Comparison of ENCODE assay signal across 8 cellular contexts in the genomic region with DNA sequence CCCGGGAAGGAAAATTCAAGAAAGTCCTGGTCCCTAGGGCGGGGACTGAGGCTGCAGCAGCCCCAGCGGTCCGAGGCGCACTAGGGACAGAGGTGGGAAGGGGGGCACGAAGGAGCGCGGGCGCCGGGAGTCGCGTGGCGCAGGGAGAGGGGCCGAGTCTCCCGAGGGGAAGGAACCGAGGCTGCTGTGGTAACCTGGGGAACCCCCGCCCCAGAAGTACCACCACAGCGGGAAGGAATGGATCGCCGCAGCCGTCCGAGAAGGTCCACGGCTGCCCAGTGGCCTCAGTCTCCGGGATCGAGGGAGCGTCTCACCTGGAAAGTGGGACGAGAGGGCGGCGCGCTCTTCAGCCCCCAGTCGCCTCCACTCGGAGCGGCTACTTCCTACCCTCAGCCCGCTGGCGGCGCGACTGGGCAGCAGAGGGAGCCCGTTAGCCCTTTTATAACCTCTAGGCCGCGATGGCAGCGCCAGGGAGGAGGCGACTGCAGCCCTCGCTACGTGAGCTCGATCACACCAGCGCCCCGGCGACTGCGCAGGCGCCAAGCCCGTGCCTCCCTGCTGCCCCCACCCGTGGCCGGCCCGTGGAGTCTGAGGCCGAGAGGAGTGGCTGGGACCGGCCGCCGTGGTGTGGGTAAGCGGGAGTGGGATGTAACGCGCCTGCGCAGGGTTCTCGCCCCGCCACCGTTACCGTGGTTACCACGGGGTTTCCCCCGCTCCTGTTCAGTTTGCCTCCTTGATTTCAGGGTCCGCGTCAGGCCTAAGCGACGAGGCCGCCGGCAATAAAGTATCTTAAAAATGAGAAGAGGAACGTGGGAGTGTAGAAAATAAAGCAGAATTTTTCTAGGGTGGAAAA. TPM values are rescaled to one million over a fixed set of nuclear protein-coding genes. Genes with fewer than 3 reads are reported as not detected.
DNase-seq lines count a peak whose midpoint lies in the region; ATAC-seq, FAIRE-seq and TF ChIP-seq lines count a peak whose summit lies in the region.

Gene P4HA1 (minus strand): TSS at position 415 of the 853 bp plus-strand sequence. CDS start 21,983 bp downstream, outside the sequence.

- no peaks in the 10 kb centered on the region; the same call in 1 of the 2 replicates for H3K23me2 ChIP-seq in H1 (ENCODE audit: low read depth, low read length)

- FAIRE-seq in H1 (lab: Jason Lieb, UNC) = no peak

- TF ChIP-seq RAD21 in H1 (IDR thresholded peaks at IDR 0.05 in 1 of 2, conservative IDR thresholded peaks at IDR 0.05 in 1 of 2; ENCODE audit: low read depth in 2 of 2, low read length in 2 of 2) = peak; percentile 57 to 71

- peak within 1 kb of the TSS; percentile 23 for H4K91ac ChIP-seq in H1 (replicated peaks; ENCODE audit: insufficient read length, low read length)

- peak within 1 kb of the TSS; percentile 81 for H3K18ac ChIP-seq in H1 (ENCODE audit: extremely low read depth, low read length)

- CTCF ChIA-PET in Calu3 (lab: Charles Lee) = interaction anchor here (0.6 to 1.8 kb wide), 8 partner anchors 15 to 649 kb away, joined by 3 to 9 read pairs (median 4); partner anchors contain the start of genes ECD, FAM149B1 and NUDT13
- CTCF ChIA-PET in H1 (lab: Charles Lee; ENCODE audit: partially characterized antibody) = interaction anchor here (0.7 to 6.9 kb wide), 9 partner anchors 12 to 681 kb away, joined by 3 to 41 read pairs (median 4); partner anchors contain the start of gene NUDT13

- H4K8ac ChIP-seq in H1 (ENCODE audit: extremely low read depth, insufficient read depth, low read length) = peak within 1 kb of the TSS; percentile 97

- H3K79me2 ChIP-seq in H1 (ENCODE audit: control insufficient read depth in 1 of 2, insufficient read depth in 2 of 2, low read length in 2 of 2) = peaks cover 0 to 30% of the 10 kb centered on the region in 2 experiments; a peak in 3 of 4 replicates

- peak within 1 kb of the TSS; percentile 81 for H3K56ac ChIP-seq in H1 (replicated peaks; ENCODE audit: insufficient read length, low read depth, low read length)

- H3K4ac ChIP-seq in H1 (replicated peaks; ENCODE audit: insufficient read length, low read depth, low read length) = no peak within 1 kb of the TSS

- H3K4me3 Mint-ChIP-seq in Calu3 (ENCODE audit: low read depth, unreplicated experiment) = peak within 1 kb of the TSS; percentile 95

- no peak within 1 kb of the TSS for H2AK5ac ChIP-seq in H1 (ENCODE audit: low read depth, low read length)

- intact Hi-C loops in Calu3 (cut with micrococcal nuclease; ENCODE audit: unreplicated experiment) = loop anchor here (2.0 kb wide), 1 partner anchor 62 kb away; no protein-coding TSS in a partner anchor

- H3K9me3 Mint-ChIP-seq in Calu3 (ENCODE audit: low read depth, unreplicated experiment) = no peaks in the 10 kb centered on the region

- H3K4me3 ChIP-seq in H1 (ENCODE audit: extremely low read depth in 1 of 4, insufficient read depth in 2 of 4, low read depth in 3 of 4, low read length in 4 of 4) = peak within 1 kb of the TSS; percentile 50 to 89 (median 78)

- peak within 1 kb of the TSS; percentile 51; the same call in 1 of the 2 replicates for H2BK12ac ChIP-seq in H1 (ENCODE audit: low read depth, low read length)

- DNase-seq in Calu3 (peak; percentile 98), HUDEP-2 (lab: John Stamatoyannopoulos, UW; ENCODE audit: unreplicated experiment in 76 of 76) (peak; percentile 52 to 98 (median 93)), NOMO-1 treated with dmso at 0.1 percent for 144 hours (lab: John Stamatoyannopoulos, UW; ENCODE audit: unreplicated experiment) (peak; percentile 96), H1 (ENCODE audit: low read depth in 1 of 2, low spot score in 2 of 2) (peak; percentile 85 to 97), mesenteric fat pad (ENCODE audit: low spot score) (peak; percentile 100)
- DNase-seq in activated CD8-positive, alpha-beta memory T cell treated with anti-CD3 and anti-CD28 coated beads for 48 hours (ENCODE audit: low read depth in 2 of 3, low spot score in 2 of 3) = peak; percentile 97 to 100 (median 98)
- DNase-seq in stimulated activated CD8-positive, alpha-beta memory T cell treated with anti-CD3 and anti-CD28 coated beads, Interleukin-15, amount 100 ng/mL, for 24 hours (ENCODE audit: low read depth) = peak; percentile 95

- H3K36me3 Mint-ChIP-seq in Calu3 (ENCODE audit: insufficient read depth, unreplicated experiment) = peaks cover 33% of the 10 kb centered on the region

- WGBS in H1 (ENCODE audit: extremely low coverage in 1 of 2, insufficient coverage in 1 of 2, insufficient read length in 1 of 2, insufficient replicate concordance in 2 of 2, low coverage in 1 of 2, low lambda C conversion rate in 2 of 2, missing lambda C conversion rate in 1 of 2), 2 experiments = 2% methylated on average over 65 of the region's 75 CpGs; no CpG with 5 or more reads in 1 of the 2 experiments

- H3K27ac ChIP-seq in H1 (ENCODE audit: low read depth, low read length) = peak within 1 kb of the TSS; percentile 78

- no peaks in the 10 kb centered on the region for H3K9me3 ChIP-seq in H1 (ENCODE audit: insufficient read depth in 2 of 2, low read depth in 1 of 2, low read length in 1 of 2)

- peak within 1 kb of the TSS; percentile 78 to 87 for H3K4me2 ChIP-seq in H1 (ENCODE audit: insufficient read depth in 1 of 2, low read depth in 2 of 2, low read length in 2 of 2)

- TF ChIP-seq EP300 in H1 (IDR thresholded peaks at IDR 0.05; ENCODE audit: borderline replicate concordance in 1 of 2, low read depth in 2 of 2, low read length in 2 of 2) = no peak; a peak in 1 of 3 replicates

- BruUV-seq in Calu3 (replicated peaks; lab: Mats Ljungman, UMichigan) = no TSS peak

- TF ChIP-seq POLR2A in H1 (IDR thresholded peaks at IDR 0.05; ENCODE audit: control extremely low read depth in 1 of 2, low read depth in 2 of 2, low read length in 2 of 2) = peak; percentile 98 to 99

- H2BK120ac ChIP-seq in H1 (replicated peaks; ENCODE audit: low read depth, low read length) = peak within 1 kb of the TSS; percentile 13

- peak within 1 kb of the TSS; percentile 80; the same call in 1 of the 2 replicates for H2BK5ac ChIP-seq in H1 (ENCODE audit: low read depth, low read length)

- H3K4me1 Mint-ChIP-seq in Calu3 (ENCODE audit: low read depth, unreplicated experiment) = no peaks in the 10 kb centered on the region

- H2AFZ ChIP-seq in H1 (ENCODE audit: low read length) = peak within 1 kb of the TSS; percentile 65

- peaks cover 0 to 2% (median 0%) of the 10 kb centered on the region in 4 experiments; a peak in 1 of 7 replicates for H3K4me1 ChIP-seq in H1 (replicated peaks in 1 of 4; ENCODE audit: control insufficient read depth in 3 of 4, insufficient read depth in 4 of 4, low read length in 3 of 4)

- peak within 1 kb of the TSS; percentile 44 to 82 (median 76) for H3K9ac ChIP-seq in H1 (replicated peaks in 1 of 4; ENCODE audit: extremely low read depth in 1 of 4, low read depth in 3 of 4, low read length in 3 of 4)

- no peaks in the 10 kb centered on the region for H4K20me1 ChIP-seq in H1 (replicated peaks in 1 of 2; ENCODE audit: control insufficient read depth in 1 of 2, insufficient read depth in 2 of 2, low read length in 2 of 2)

- peak; percentile 84 for ATAC-seq in GM21381 (IDR thresholded peaks at IDR 0.05; ENCODE audit: unreplicated experiment)

- peak within 1 kb of the TSS; percentile 49 for H4K5ac ChIP-seq in H1 (ENCODE audit: insufficient read length, low read depth, low read length)

- no peak within 1 kb of the TSS for H3K23ac ChIP-seq in H1 (ENCODE audit: insufficient read length)

- POLR2A ChIA-PET in H1 (lab: Charles Lee; ENCODE audit: partially characterized antibody) = interaction anchor here (0.7 to 8.0 kb wide), 25 partner anchors 9 to 822 kb away, joined by 3 to 82 read pairs (median 4); partner anchors contain the start of genes DNAJC9, ECD and NUDT13

- no peak within 1 kb of the TSS for H2BK20ac ChIP-seq in H1 (ENCODE audit: low read length)

- H3K79me1 ChIP-seq in H1 (ENCODE audit: low read depth, low read length) = peaks cover 4% of the 10 kb centered on the region; the same call in 1 of the 2 replicates

- no peaks in the 10 kb centered on the region for H3K27me3 Mint-ChIP-seq in Calu3 (ENCODE audit: unreplicated experiment)

- H3K14ac ChIP-seq in H1 (ENCODE audit: insufficient read length) = no peak within 1 kb of the TSS

- H2BK15ac ChIP-seq in H1 (ENCODE audit: low read length) = 0 out of 2 replicates have a peak within 1 kb of the TSS, but pooled peaks have one; percentile 85

- no peaks in the 10 kb centered on the region for H3K36me3 ChIP-seq in H1 (ENCODE audit: control insufficient read depth in 2 of 4, insufficient read depth in 4 of 4, low read length in 3 of 4)

- peak within 1 kb of the TSS; percentile 96 for H3K27ac Mint-ChIP-seq in Calu3 (ENCODE audit: unreplicated experiment)

- peak; percentile 80 for TF ChIP-seq CTCF in Calu3 (IDR thresholded peaks at IDR 0.05; ENCODE audit: unreplicated experiment)
- peak; percentile 75 to 79 (median 76) for TF ChIP-seq CTCF in H1 (IDR thresholded peaks at IDR 0.05; ENCODE audit: control extremely low read depth in 1 of 3, insufficient read depth in 1 of 3, low read depth in 1 of 3, low read length in 3 of 3)

- H3K27me3 ChIP-seq in H1 (replicated peaks in 1 of 4; ENCODE audit: control insufficient read depth in 3 of 4, extremely low read depth in 1 of 4, insufficient read depth in 3 of 4, low read length in 3 of 4) = no peaks in the 10 kb centered on the region

TF ChIP-seq in H1, 55 proteins besides CTCF, POLR2A, EP300 and RAD21 (continues in another document):
- TF ChIP-seq CEBPB (IDR thresholded peaks at IDR 0.05; ENCODE audit: low read depth, low read length) (no peak), BRCA1 (IDR thresholded peaks at IDR 0.05; ENCODE audit: low read depth, low read length) (no peak), KDM4A (IDR thresholded peaks at IDR 0.05; ENCODE audit: low read depth, low read length, severe bottlenecking) (peak; percentile 95), RFX5 (IDR thresholded peaks at IDR 0.05; ENCODE audit: borderline replicate concordance, low read depth, low read length) (no peak), GTF2F1 (IDR thresholded peaks at IDR 0.05; ENCODE audit: borderline replicate concordance, low read depth, low read length) (peak; percentile 96), CHD2 (IDR thresholded peaks at IDR 0.05; ENCODE audit: low read length) (0 out of 2 replicates have a peak, but pooled peaks have one; percentile 3), MAFK (IDR thresholded peaks at IDR 0.05; ENCODE audit: low read depth, low read length) (no peak), TCF12 (IDR thresholded peaks at IDR 0.05; ENCODE audit: low read depth, low read length) (0 out of 2 replicates have a peak, but pooled peaks have one; percentile 13)

RNA-seq across cellular contexts. Expression of gene P4HA1, which starts in this region (rescaled TPM):
- total RNA-seq in Calu3 (2022) = 20.3 and 20.9 TPM in 2 replicates
- 25.3 and 25.7 TPM in 2 replicates for total RNA-seq in H1 (2021; fragmentation: NEBNext Ultra II Directional; extraction: Animal tissue kit (Norgen Biotek cat#: 25700))
- polyA plus RNA-seq in H1 (2011; rRNA removed) = 6.7 and 12.0 TPM in 2 replicates
- polyA plus RNA-seq in H1 (2011; cell fraction: cytosol; rRNA removed) = 18.8 TPM
- polyA plus RNA-seq in H1 (2011; cell fraction: nucleus; rRNA removed) = 4.6 TPM
- polyA plus RNA-seq in H1 (2012, experiment 1 of 2) = 14.5 to 23.7 TPM (median 15.0 TPM) in 4 replicates
- 2.5 TPM for polyA plus RNA-seq in H1 (2012, experiment 2 of 2)
- 53.0 TPM for polyA plus RNA-seq in H1 (2013, experiment 1 of 2)
- 53.0 TPM for polyA plus RNA-seq in H1 (2013, experiment 2 of 2)
- polyA minus RNA-seq in H1 (2011; rRNA and poly(A)+ RNA removed) = 15.6 and 23.5 TPM in 2 replicates
- 14.9 TPM for polyA minus RNA-seq in H1 (2011; cell fraction: cytosol; rRNA and poly(A)+ RNA removed)
- 13.6 TPM for polyA minus RNA-seq in H1 (2011; cell fraction: nucleus; rRNA and poly(A)+ RNA removed)
- 28.3 TPM for total RNA-seq in mesenteric fat pad

Comparison
In these comparisons a context has a peak if more than half of its experiments do, and no peak if none do; other contexts are left out.
1. Peak in every context shown above with its lines: DNase-seq, ATAC-seq, H3K4me3 ChIP-seq and H3K27ac ChIP-seq.